In the genomic region with DNA sequence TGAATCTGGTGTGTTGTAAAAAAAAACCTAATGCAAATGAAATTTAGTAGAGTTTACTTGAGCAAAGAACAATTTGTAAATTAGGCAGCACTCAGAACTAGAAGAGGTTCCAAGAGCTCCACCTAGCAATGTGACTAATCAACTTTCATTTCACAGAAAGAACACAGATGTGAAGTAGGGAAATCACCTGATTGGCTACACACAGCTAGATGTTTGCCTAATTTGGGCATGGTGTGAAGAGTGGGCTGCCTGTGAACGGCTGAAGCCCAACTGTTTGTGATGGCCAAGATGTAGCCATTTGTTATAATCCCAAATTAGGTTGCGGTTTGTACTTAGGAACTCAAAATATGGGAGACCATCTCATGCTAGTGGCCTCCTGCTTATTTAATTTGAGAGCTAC, we compare ENCODE assay signal across 1 cellular context.
TF ChIP-seq lines count a peak whose summit lies in the region.

No MANE protein-coding gene starts in this region.

TF ChIP-seq in H1, 55 proteins besides CTCF, POLR2A, EP300 and RAD21 (continued from another document):
- peak; percentile 98 for TF ChIP-seq SRF (IDR thresholded peaks at IDR 0.05; ENCODE audit: low read depth, low read length)
- TF ChIP-seq CHD1 (IDR thresholded peaks at IDR 0.05; ENCODE audit: low read depth, low read length) = no peak
